12 cellular contexts compared by ENCODE assay signal in genomic region chr9:95581900-95582299, GRCh38.
DNase-seq lines count a peak whose midpoint lies in the region; ATAC-seq and TF ChIP-seq lines count a peak whose summit lies in the region.
"Had no signal": no experiment of that assay in that cellular context is flagged by ENCODE, and none has a peak within 500 bp of the region (broad histone marks: within the 10 kb centered on the region; RNA-seq: fewer than 3 reads in every experiment).

No MANE protein-coding gene starts in this region.

- H3K14ac ChIP-seq in trophoblast cell (ENCODE audit: low read length): no peak overlapping the region

- no peak overlapping the region for H2BK12ac ChIP-seq in trophoblast cell (ENCODE audit: low read length)

- H4K8ac ChIP-seq in trophoblast cell (ENCODE audit: low read depth, low read length): no peak overlapping the region

- no peaks in the 10 kb centered on the region for H3K9me3 Mint-ChIP-seq in WTC11

- no peak for TF ChIP-seq POLR2A in upper lobe of left lung (IDR thresholded peaks at IDR 0.05)

- H3K23ac ChIP-seq in trophoblast cell (ENCODE audit: low read length): no peak overlapping the region

- TF ChIP-seq CTCF in HEK293 (tag by site-specific recombination; IDR thresholded peaks at IDR 0.05) (no peak), WTC11 (IDR thresholded peaks at IDR 0.05) (no peak), upper lobe of left lung (IDR thresholded peaks at IDR 0.05) (no peak)

- DNase-seq in WTC11 (ENCODE audit: low spot score): no peak
- DNase-seq in iPS-NIHi11 (ENCODE audit: low spot score): peak; percentile 61
- no peak for DNase-seq in trophoblast cell
- no peak for DNase-seq in upper lobe of left lung
- no peak for DNase-seq in HUDEP-2 (lab: John Stamatoyannopoulos, UW; ENCODE audit: unreplicated experiment in 76 of 76)
- no peak for DNase-seq in occipital lobe (lab: John Stamatoyannopoulos, UW)
- no peak for DNase-seq in COR-L47 (lab: John Stamatoyannopoulos, UW)
- DNase-seq: DMS 273 treated with DMSO at 0.1 percent for 48 hours, NCI-H1930 had no signal

- peak overlapping the region; percentile 20 for H2BK5ac ChIP-seq in trophoblast cell (ENCODE audit: low read depth, low read length, poor library complexity)

- H3K4me3 ChIP-seq in HEK293 (ENCODE audit: low read depth, low read length) (no peak overlapping the region), trophoblast cell (ENCODE audit: low read depth, low read length) (no peak overlapping the region), upper lobe of left lung (no peak overlapping the region)
- H3K4me3 ChIP-seq: HAP-1 had no signal

- H3K4me3 Mint-ChIP-seq in WTC11: no peak overlapping the region

- H3K4me1 ChIP-seq in HEK293 (ENCODE audit: control insufficient read depth, insufficient read depth, low read length): peaks cover 12% of the 10 kb centered on the region
- peaks cover 7 to 15% of the 10 kb centered on the region in 2 experiments for H3K4me1 ChIP-seq in trophoblast cell (ENCODE audit: control insufficient read depth in 1 of 2, insufficient read depth in 2 of 2, low read length in 2 of 2)
- no peaks in the 10 kb centered on the region for H3K4me1 ChIP-seq in upper lobe of left lung

- ATAC-seq in WTC11: peak; percentile 46
- ATAC-seq in upper lobe of left lung (ENCODE audit: low FRiP score in 2 of 2): no peak

- no peak overlapping the region for H3K4ac ChIP-seq in trophoblast cell (ENCODE audit: low read depth, low read length)

- H3K9ac ChIP-seq in trophoblast cell (ENCODE audit: low read length): no peak overlapping the region

- peak overlapping the region; percentile 21 for H2AK5ac ChIP-seq in trophoblast cell (ENCODE audit: low read length)

- POLR2A ChIA-PET in HEK293 (lab: Yijun Ruan, JAX): no interaction called here
- POLR2A ChIA-PET in WTC11 (lab: Charles Lee): no interaction called here

- no peak for TF ChIP-seq EP300 in upper lobe of left lung (IDR thresholded peaks at IDR 0.05)

- H4K91ac ChIP-seq in trophoblast cell (ENCODE audit: low read depth, low read length): peak overlapping the region; percentile 36

- no peaks in the 10 kb centered on the region for H3K36me3 ChIP-seq in HEK293 (ENCODE audit: control insufficient read depth in 2 of 2, insufficient read depth in 1 of 2, low read length in 2 of 2)
- no peaks in the 10 kb centered on the region for H3K36me3 ChIP-seq in trophoblast cell (ENCODE audit: control insufficient read depth in 1 of 2, insufficient read depth in 2 of 2, low read length in 2 of 2)
- no peaks in the 10 kb centered on the region for H3K36me3 ChIP-seq in upper lobe of left lung
- H3K36me3 ChIP-seq: HAP-1 had no signal

- no peak overlapping the region for H3K18ac ChIP-seq in trophoblast cell (ENCODE audit: low read length)

- peak overlapping the region; percentile 54 for H2AFZ ChIP-seq in trophoblast cell (ENCODE audit: insufficient read depth, low read length, poor library complexity)

- CTCF ChIA-PET in HEK293 (lab: Yijun Ruan, JAX): no interaction called here
- CTCF ChIA-PET in WTC11 (lab: Charles Lee): no interaction called here

- H4K12ac ChIP-seq in trophoblast cell (ENCODE audit: low read depth, low read length): no peak overlapping the region

- H2BK120ac ChIP-seq in trophoblast cell (ENCODE audit: insufficient read depth, low read length, poor library complexity): peak overlapping the region; percentile 13

- H3K4me2 ChIP-seq in trophoblast cell (ENCODE audit: low read length): no peak overlapping the region

- no peaks in the 10 kb centered on the region for H3K36me3 Mint-ChIP-seq in WTC11

- no peaks in the 10 kb centered on the region for H3K27me3 ChIP-seq in trophoblast cell (ENCODE audit: insufficient read depth, low read length)
- H3K27me3 ChIP-seq in upper lobe of left lung: no peaks in the 10 kb centered on the region

- no peaks in the 10 kb centered on the region for H3K79me1 ChIP-seq in trophoblast cell (ENCODE audit: low read length)

- H3K4me1 Mint-ChIP-seq in WTC11: peaks cover 29% of the 10 kb centered on the region

- peaks cover 3% of the 10 kb centered on the region; the same call in 1 of the 2 replicates for H3K27me3 Mint-ChIP-seq in WTC11 (ENCODE audit: low read depth)

- H3K27ac ChIP-seq in HEK293 (ENCODE audit: extremely low read depth, low read depth, low read length) (peak overlapping the region; percentile 87), trophoblast cell (ENCODE audit: low read depth, low read length) (no peak overlapping the region), upper lobe of left lung (no peak overlapping the region)
- H3K27ac ChIP-seq: C4-2B had no signal

- no CpG with 5 or more reads among the region's 5 CpGs for WGBS in trophoblast cell (ENCODE audit: extremely low coverage, insufficient coverage, insufficient read length)
- WGBS in upper lobe of left lung, 2 donors: 66 to 77% methylated on average over 5 of the region's 5 CpGs

- H3K27ac Mint-ChIP-seq in WTC11: no peak overlapping the region

- H3K9me3 ChIP-seq in HEK293 (ENCODE audit: control insufficient read depth, insufficient read depth, low read depth, low read length) (no peaks in the 10 kb centered on the region), trophoblast cell (ENCODE audit: insufficient read depth, low read depth, low read length) (no peaks in the 10 kb centered on the region), upper lobe of left lung (no peaks in the 10 kb centered on the region)
- H3K9me3 ChIP-seq: HAP-1 had no signal

- no peaks in the 10 kb centered on the region for H3K79me2 ChIP-seq in trophoblast cell (ENCODE audit: control insufficient read depth, insufficient read depth, low read length, poor library complexity)

TF ChIP-seq in HEK293, 187 proteins besides CTCF, POLR2A, EP300 and RAD21:
- TF ChIP-seq ZNF544 (tag by site-specific recombination; IDR thresholded peaks at IDR 0.05) (no peak), ZNF677 (tag by site-specific recombination; IDR thresholded peaks at IDR 0.05) (no peak), GLIS1 (tag by site-specific recombination; IDR thresholded peaks at IDR 0.05) (peak; percentile 73), ZNF830 (tag by site-specific recombination; IDR thresholded peaks at IDR 0.05; ENCODE audit: low read depth) (no peak), MZF1 (tag by site-specific recombination; IDR thresholded peaks at IDR 0.05; ENCODE audit: borderline replicate concordance) (peak; percentile 59), ZNF366 (tag by site-specific recombination; conservative IDR thresholded peaks at IDR 0.05) (peak; percentile 60), PRDM1 (tag by site-specific recombination; IDR thresholded peaks at IDR 0.05) (peak; percentile 38; the same call in 1 of the 2 replicates), HOXA7 (CRISPR knock-in tag; IDR thresholded peaks at IDR 0.05; ENCODE audit: borderline replicate concordance) (no peak)
TF ChIP-seq in HEK293: peak in this region for 4.

TF ChIP-seq in WTC11, 78 proteins besides CTCF, POLR2A, EP300 and RAD21:
- TF ChIP-seq ZNF425 (CRISPR knock-in tag; conservative IDR thresholded peaks at IDR 0.05) (no peak), ZNF317 (CRISPR knock-in tag; IDR thresholded peaks at IDR 0.05; ENCODE audit: borderline replicate concordance, low read depth) (no peak), STAT6 (CRISPR knock-in tag; conservative IDR thresholded peaks at IDR 0.05; ENCODE audit: low read depth) (no peak), ATF2 (CRISPR knock-in tag; IDR thresholded peaks at IDR 0.05; ENCODE audit: borderline replicate concordance, low read depth) (no peak)
TF ChIP-seq in WTC11: peak in this region for 0.
